In the genomic region with DNA sequence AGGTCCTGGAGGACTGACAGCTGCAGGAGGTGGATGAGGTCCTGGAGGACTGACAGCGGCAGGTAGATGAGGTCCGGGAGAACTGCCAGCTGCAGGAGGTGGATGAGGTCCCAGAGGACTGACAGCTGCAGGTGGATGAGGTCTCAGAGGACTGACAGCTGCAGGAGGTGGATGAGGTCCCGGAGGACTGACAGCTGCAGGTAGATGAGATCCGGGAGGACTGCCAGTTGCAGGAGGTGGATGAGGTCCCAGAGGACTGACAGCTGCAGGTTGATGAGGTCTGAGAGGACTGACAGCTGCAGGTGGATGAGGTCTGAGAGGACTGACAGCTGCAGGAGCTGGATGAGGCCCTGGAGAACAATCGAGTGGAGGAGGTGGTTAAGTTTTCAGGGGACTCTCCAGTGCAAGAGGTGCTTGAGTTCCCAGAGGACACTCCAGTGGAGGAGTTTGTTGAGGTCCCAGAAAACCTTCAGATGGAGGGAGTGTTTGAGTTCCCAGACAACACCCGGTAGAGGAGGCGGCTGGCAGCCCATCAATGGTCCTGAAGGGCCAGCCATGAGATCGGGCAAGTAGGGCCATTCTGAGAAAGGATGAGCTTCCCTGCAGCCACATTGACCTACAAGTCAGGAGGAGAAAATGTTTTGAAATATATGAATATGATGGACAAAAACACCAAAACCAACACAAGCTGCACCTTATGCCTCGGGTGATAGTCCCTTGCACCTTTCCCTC, we compare ENCODE assay signal across 23 cellular contexts. TPM values are rescaled to one million over a fixed set of nuclear protein-coding genes. Genes with fewer than 3 reads are reported as not detected.
DNase-seq lines count a peak whose midpoint lies in the region; ATAC-seq lines count a peak whose summit lies in the region.
"Had no signal": no experiment of that assay in that cellular context is flagged by ENCODE, and none has a peak within 500 bp of the region (broad histone marks: within the 10 kb centered on the region; RNA-seq: fewer than 3 reads in every experiment).

No MANE protein-coding gene starts in this region.

- H3K27ac ChIP-seq in SJSA1: 0 out of 2 replicates have a peak overlapping the region, but pooled peaks have one; percentile 29

- peaks cover 25% of the 10 kb centered on the region for H3K27me3 Mint-ChIP-seq in activated CD8-positive, alpha-beta T cell treated with anti-CD3 and anti-CD28 coated beads, Interleukin-2, amount 10 ng/mL, durations not matched to agents 7 days and 5 days (ENCODE audit: low read depth)

- H3K27me3 ChIP-seq in SJSA1 (replicated peaks): no peaks in the 10 kb centered on the region
- H3K27me3 ChIP-seq: BE2C, MG63 had no signal

- H3K36me3 Mint-ChIP-seq in activated CD8-positive, alpha-beta T cell treated with anti-CD3 and anti-CD28 coated beads, Interleukin-2, amount 10 ng/mL, durations not matched to agents 7 days and 5 days (ENCODE audit: low read depth): no peaks in the 10 kb centered on the region
- H3K36me3 Mint-ChIP-seq: CD4-positive, CD25-positive, alpha-beta regulatory T cell had no signal

- H3K4me3 ChIP-seq in SJSA1: no peak overlapping the region
- no peak overlapping the region for H3K4me3 ChIP-seq in skeletal muscle cell (ENCODE audit: low read depth, low read length)
- H3K4me3 ChIP-seq: MG63 had no signal

- H3K4me3 Mint-ChIP-seq in activated CD8-positive, alpha-beta T cell treated with anti-CD3 and anti-CD28 coated beads, Interleukin-2, amount 10 ng/mL, durations not matched to agents 7 days and 5 days: no peak overlapping the region
- H3K4me3 Mint-ChIP-seq: CD4-positive, CD25-positive, alpha-beta regulatory T cell had no signal

- no peaks in the 10 kb centered on the region for H3K36me3 ChIP-seq in SJSA1
- H3K36me3 ChIP-seq: BE2C, MG63 had no signal

- H3K4me1 ChIP-seq in SJSA1 (replicated peaks): peaks cover 6% of the 10 kb centered on the region
- H3K4me1 ChIP-seq: BE2C, Caco-2 had no signal

- CTCF ChIA-PET in activated CD8-positive, alpha-beta T cell treated with anti-CD3 and anti-CD28 coated beads, Interleukin-2, amount 10 ng/mL, durations not matched to agents 7 days and 5 days (lab: Charles Lee): interaction anchor here (0.9 to 3.1 kb wide), 2 partner anchors 10 to 134 kb away, joined by 3 to 14 read pairs; no protein-coding TSS in a partner anchor

- POLR2A ChIA-PET in activated CD8-positive, alpha-beta T cell treated with anti-CD3 and anti-CD28 coated beads, Interleukin-2, amount 10 ng/mL, durations not matched to agents 7 days and 5 days (lab: Charles Lee): no interaction called here

- peak; percentile 37 for DNase-seq in NCI-H345 (lab: John Stamatoyannopoulos, UW)
- DNase-seq in NCI-H345 treated with DMSO at 0.1 percent for 48 hours (lab: John Stamatoyannopoulos, UW; ENCODE audit: unreplicated experiment): no peak
- DNase-seq in LHCN-M2 (ENCODE audit: low read depth): peak; percentile 75
- no peak for DNase-seq in SJSA1 (ENCODE audit: low read depth in 1 of 2, low spot score in 2 of 2)
- peak; percentile 50 for DNase-seq in skeletal muscle cell (ENCODE audit: low read depth)
- no peak for DNase-seq in activated CD8-positive, alpha-beta T cell treated with anti-CD3 and anti-CD28 coated beads, Interleukin-2, amount 10 ng/mL, durations not matched to agents 7 days and 5 days
- no peak for DNase-seq in SW480 (ENCODE audit: low spot score)
- DNase-seq: BE2C; Caco-2; CD4-positive, CD25-positive, alpha-beta regulatory T cell; Karpas-422; MG63; NCI-H1048; NCI-H1436 treated with DMSO at 0.1 percent for 48 hours; NCI-H2107; NCI-H446 treated with DMSO at 0.1 percent for 48 hours; NCI-H748 treated with DMSO at 0.1 percent for 48 hours; OCI-M1; SHP77 had no signal

- no peaks in the 10 kb centered on the region for H3K9me3 Mint-ChIP-seq in activated CD8-positive, alpha-beta T cell treated with anti-CD3 and anti-CD28 coated beads, Interleukin-2, amount 10 ng/mL, durations not matched to agents 7 days and 5 days (ENCODE audit: insufficient read depth)
- H3K9me3 Mint-ChIP-seq: CD4-positive, CD25-positive, alpha-beta regulatory T cell had no signal

- no peak for ATAC-seq in activated CD8-positive, alpha-beta T cell treated with anti-CD3 and anti-CD28 coated beads, Interleukin-2, amount 10 ng/mL, durations not matched to agents 7 days and 5 days
- ATAC-seq in HG03045 (IDR thresholded peaks at IDR 0.05; ENCODE audit: unreplicated experiment): no peak
- ATAC-seq: SK-N-SH treated with all-trans-retinoic acid at 6 μM for 48 hours had no signal

- no peaks in the 10 kb centered on the region for H3K9me3 ChIP-seq in SJSA1 (replicated peaks)
- H3K9me3 ChIP-seq: BE2C, Caco-2, MG63 had no signal

- H3K4me1 Mint-ChIP-seq in activated CD8-positive, alpha-beta T cell treated with anti-CD3 and anti-CD28 coated beads, Interleukin-2, amount 10 ng/mL, durations not matched to agents 7 days and 5 days (ENCODE audit: low read depth): peaks cover 14% of the 10 kb centered on the region

- no peak overlapping the region for H3K27ac Mint-ChIP-seq in activated CD8-positive, alpha-beta T cell treated with anti-CD3 and anti-CD28 coated beads, Interleukin-2, amount 10 ng/mL, durations not matched to agents 7 days and 5 days
- H3K27ac Mint-ChIP-seq: CD4-positive, CD25-positive, alpha-beta regulatory T cell had no signal

RNA-seq across cellular contexts. Expression of a gene that starts 4.7 kb away (rescaled TPM):
- 0.45 and 0.63 TPM in 2 replicates for total RNA-seq in LHCN-M2 (2014; rRNA removed)
- 1.00 TPM for polyA plus RNA-seq in LHCN-M2 (2012)
- total RNA-seq in SJSA1 (2014; rRNA removed; shearing (Covaris generic)): 0.09 and 0.58 TPM in 2 replicates
- total RNA-seq in activated CD8-positive, alpha-beta T cell treated with anti-CD3 and anti-CD28 coated beads, Interleukin-2, amount 10 ng/mL, durations not matched to agents 7 days and 5 days: under 1 TPM; 0.53 to 0.83 TPM
- total RNA-seq: CD4-positive, CD25-positive, alpha-beta regulatory T cell had no signal

RNA-seq across cellular contexts. Expression of a gene that starts 52.6 kb away (rescaled TPM):
- not detected in 2 replicates for total RNA-seq in LHCN-M2 (2014; rRNA removed)
- not detected for polyA plus RNA-seq in LHCN-M2 (2012)
- total RNA-seq in SJSA1 (2014; rRNA removed; shearing (Covaris generic)): not detected in 2 replicates
- total RNA-seq in activated CD8-positive, alpha-beta T cell treated with anti-CD3 and anti-CD28 coated beads, Interleukin-2, amount 10 ng/mL, durations not matched to agents 7 days and 5 days: not detected
- total RNA-seq: Caco-2; CD4-positive, CD25-positive, alpha-beta regulatory T cell; HT1080; T-helper 1 cell treated with Interleukin-12 subunit alpha and Interleukin-12 subunit beta and Interleukin-4 antibody, amounts not matched to agents 30 ng/mL and 1 ng/mL, for 36 hours had no signal
- polyA plus RNA-seq: CD4-positive, CD25-positive, alpha-beta regulatory T cell had no signal

Comparison
In these comparisons a context has a peak if more than half of its experiments do, and no peak if none do; other contexts are left out.
1. DNase-seq: peak in NCI-H345 (single experiment), LHCN-M2 (single experiment) and skeletal muscle cell (single experiment); none in NCI-H345 treated with DMSO at 0.1 percent for 48 hours (single experiment), SJSA1 (0 of 2), activated CD8-positive, alpha-beta T cell treated with anti-CD3 and anti-CD28 coated beads, Interleukin-2, amount 10 ng/mL, durations not matched to agents 7 days and 5 days (single experiment) and SW480 (single experiment).